ENCODE assay signal across 8 cellular contexts in genomic region chr21:37060296-37060695, GRCh38. TPM values are rescaled to one million over a fixed set of nuclear protein-coding genes. Genes with fewer than 3 reads are reported as not detected.
DNase-seq lines count a peak whose midpoint lies in the region; ATAC-seq and TF ChIP-seq lines count a peak whose summit lies in the region.

No MANE protein-coding gene starts in this region.

- H3K27ac ChIP-seq in colonic mucosa, result no peak overlapping the region
- peak overlapping the region; percentile 80 for H3K27ac ChIP-seq in mesodermal cell (ENCODE audit: low read depth, low read length, severe bottlenecking)

- peak overlapping the region in 1 of 2 donors; percentile 3 for H3K9ac ChIP-seq in colonic mucosa (ENCODE audit: low read depth in 2 of 2, low read length in 2 of 2)

- H3K4me1 ChIP-seq in BE2C (peaks cover 11% of the 10 kb centered on the region; the same call in 1 of the 2 replicates), colonic mucosa (peaks cover 4% of the 10 kb centered on the region), mesodermal cell (ENCODE audit: control insufficient read depth, insufficient read depth, low read length, poor library complexity, severe bottlenecking) (peaks cover 24% of the 10 kb centered on the region)

- intact Hi-C loops in colonic mucosa (cut with DNase I), result no loop called here

- H3K4me3 ChIP-seq in BE2C (ENCODE audit: low read depth, low read length) (no peak overlapping the region), colonic mucosa (no peak overlapping the region), mesodermal cell (ENCODE audit: extremely low read depth, insufficient read depth, low read length, poor library complexity, severe bottlenecking) (no peak overlapping the region)

- H3K27me3 ChIP-seq in BE2C, result no peaks in the 10 kb centered on the region
- H3K27me3 ChIP-seq in colonic mucosa, result no peaks in the 10 kb centered on the region

- H3K36me3 ChIP-seq in BE2C, result no peaks in the 10 kb centered on the region
- H3K36me3 ChIP-seq in colonic mucosa, result no peaks in the 10 kb centered on the region
- H3K36me3 ChIP-seq in mesodermal cell (ENCODE audit: control insufficient read depth, insufficient read depth, low read length), result peaks cover 3% of the 10 kb centered on the region

- no peak for TF ChIP-seq CTCF in BE2C (IDR thresholded peaks at IDR 0.05; ENCODE audit: low read depth, low read length)
- no peak for TF ChIP-seq CTCF in colonic mucosa (IDR thresholded peaks at IDR 0.05)

- no peak for ATAC-seq in HG02798 (IDR thresholded peaks at IDR 0.05; ENCODE audit: poor library complexity, unreplicated experiment)
- no peak for ATAC-seq in HG03469 (IDR thresholded peaks at IDR 0.05; ENCODE audit: unreplicated experiment)
- ATAC-seq in HG03175 (IDR thresholded peaks at IDR 0.05; ENCODE audit: unreplicated experiment), result no peak

- H3K9me3 ChIP-seq in BE2C, result no peaks in the 10 kb centered on the region
- no peaks in the 10 kb centered on the region for H3K9me3 ChIP-seq in colonic mucosa
- no peaks in the 10 kb centered on the region for H3K9me3 ChIP-seq in mesodermal cell (ENCODE audit: control insufficient read depth, low read length)

- 45 to 89% methylated on average over 1 of the region's 1 CpG for WGBS in mesodermal cell (ENCODE audit: insufficient coverage in 2 of 2), 2 experiments

- DNase-seq in BE2C, result peak; percentile 45
- peak; percentile 88 for DNase-seq in HS-5 (ENCODE audit: low read depth)
- DNase-seq in NCI-H82 treated with DMSO at 0.1 percent for 48 hours (lab: John Stamatoyannopoulos, UW; ENCODE audit: unreplicated experiment), result peak; percentile 53
- DNase-seq in colonic mucosa, result peak; percentile 74

RNA-seq across cellular contexts. Expression of gene PIGP, which starts 12.6 kb away (rescaled TPM):
- 9.3 TPM for polyA plus RNA-seq in BE2C (2012; ENCODE audit: insufficient read depth, insufficient read length, low read depth)
- 10 to 100 TPM; 19.8 to 28.8 TPM for total RNA-seq in colonic mucosa
- polyA plus RNA-seq in mesodermal cell (2013, experiment 1 of 2), result 17.1 TPM
- polyA plus RNA-seq in mesodermal cell (2013, experiment 2 of 2), result 25.1 TPM

RNA-seq across cellular contexts. Expression of gene TTC3, which starts 12.8 kb away (rescaled TPM):
- 50.1 TPM for polyA plus RNA-seq in BE2C (2012; ENCODE audit: insufficient read depth, insufficient read length, low read depth)
- total RNA-seq in colonic mucosa, result 100 to 1,000 TPM in 1 of 2 donors, 10 to 100 TPM in 1; 85.8 to 125 TPM
- 140 TPM for polyA plus RNA-seq in mesodermal cell (2013, experiment 1 of 2)
- 130 TPM for polyA plus RNA-seq in mesodermal cell (2013, experiment 2 of 2)

RNA-seq across cellular contexts. Expression of gene RIPPLY3, which starts 53.8 kb away (rescaled TPM):
- polyA plus RNA-seq in BE2C (2012; ENCODE audit: insufficient read depth, insufficient read length, low read depth), result not detected
- total RNA-seq in colonic mucosa, result under 1 TPM in 1 of 2 donors, not detected in 1; 0.21 TPM
- polyA plus RNA-seq in mesodermal cell (2013, experiment 1 of 2), result 2.3 TPM
- 1.6 TPM for polyA plus RNA-seq in mesodermal cell (2013, experiment 2 of 2)
